ENCODE assay signal across 18 cellular contexts in genomic region chr22:26444777-26445176, GRCh38.
"Had no signal": no experiment of that assay in that cellular context is flagged by ENCODE, and none has a peak within 500 bp of the region (broad histone marks: within the 10 kb centered on the region; RNA-seq: fewer than 3 reads in every experiment).

No MANE protein-coding gene starts in this region.

- H3K4me1 ChIP-seq: left lung had no signal

- H3K27me3 Mint-ChIP-seq: activated B cell treated with CpG ODN at 0.5 μM for 24 hours; activated naive CD8-positive, alpha-beta T cell treated with anti-CD3 and anti-CD28 coated beads, Interleukin-2, amount 10 ng/mL, durations not matched to agents 7 days and 5 days; brain; naive B cell; stimulated activated naive CD8-positive, alpha-beta T cell treated with anti-CD3 and anti-CD28 coated beads, Interleukin-15, amount 100 ng/mL, for 72 hours had no signal

- H3K4me3 ChIP-seq: heart right ventricle, left lung, ovary, spleen had no signal

- H3K27ac ChIP-seq: heart right ventricle, left lung, ovary, spleen had no signal

- H3K9me3 ChIP-seq: heart right ventricle, left lung, ovary, spleen had no signal

- H3K4me3 Mint-ChIP-seq: activated B cell treated with CpG ODN at 0.5 μM for 24 hours; activated CD8-positive, alpha-beta T cell treated with anti-CD3 and anti-CD28 coated beads, Interleukin-2, amount 10 ng/mL, durations not matched to agents 7 days and 5 days; activated naive CD8-positive, alpha-beta T cell treated with anti-CD3 and anti-CD28 coated beads, Interleukin-2, amount 10 ng/mL, durations not matched to agents 7 days and 5 days; activated T-cell treated with anti-CD3 and anti-CD28 coated beads, Interleukin-2, amount 50 U/mL, for 72 hours; brain; naive B cell; stimulated activated naive CD8-positive, alpha-beta T cell treated with anti-CD3 and anti-CD28 coated beads, Interleukin-15, amount 100 ng/mL, for 72 hours had no signal

- H3K27ac Mint-ChIP-seq: activated B cell treated with CpG ODN at 0.5 μM for 24 hours; activated CD8-positive, alpha-beta T cell treated with anti-CD3 and anti-CD28 coated beads, Interleukin-2, amount 10 ng/mL, durations not matched to agents 7 days and 5 days; activated naive CD8-positive, alpha-beta T cell treated with anti-CD3 and anti-CD28 coated beads, Interleukin-2, amount 10 ng/mL, durations not matched to agents 7 days and 5 days had no signal

- H3K36me3 ChIP-seq: ovary had no signal

- FAIRE-seq: frontal cortex had no signal

- DNase-seq: activated B cell treated with CpG ODN at 0.5 μM for 24 hours; activated CD4-positive, alpha-beta T cell treated with anti-CD3 and anti-CD28 coated beads for 48 hours; activated CD8-positive, alpha-beta memory T cell treated with anti-CD3 and anti-CD28 coated beads, Interleukin-2, amount 50 U/mL, for 4 hours; activated CD8-positive, alpha-beta T cell treated with anti-CD3 and anti-CD28 coated beads, Interleukin-2, amount 10 ng/mL, durations not matched to agents 7 days and 5 days; activated gamma-delta T cell; activated naive CD8-positive, alpha-beta T cell treated with anti-CD3 and anti-CD28 coated beads, Interleukin-2, amount 10 ng/mL, durations not matched to agents 7 days and 5 days; activated T-cell treated with anti-CD3 and anti-CD28 coated beads, Interleukin-2, amount 50 U/mL, for 72 hours; heart right ventricle; islet precursor cell; left lung; mammary epithelial cell; naive B cell; ovary; spleen; stimulated activated naive CD8-positive, alpha-beta T cell treated with anti-CD3 and anti-CD28 coated beads, Interleukin-15, amount 100 ng/mL, for 72 hours had no signal

- H3K27me3 ChIP-seq: left lung, ovary, spleen had no signal

- H3K9me3 Mint-ChIP-seq: activated B cell treated with CpG ODN at 0.5 μM for 24 hours; activated naive CD8-positive, alpha-beta T cell treated with anti-CD3 and anti-CD28 coated beads, Interleukin-2, amount 10 ng/mL, durations not matched to agents 7 days and 5 days; activated T-cell treated with anti-CD3 and anti-CD28 coated beads, Interleukin-2, amount 50 U/mL, for 72 hours; brain; naive B cell; stimulated activated naive CD8-positive, alpha-beta T cell treated with anti-CD3 and anti-CD28 coated beads, Interleukin-15, amount 100 ng/mL, for 72 hours had no signal

- ATAC-seq: activated CD8-positive, alpha-beta T cell treated with anti-CD3 and anti-CD28 coated beads, Interleukin-2, amount 10 ng/mL, durations not matched to agents 7 days and 5 days; activated T-cell treated with anti-CD3 and anti-CD28 coated beads, Interleukin-2, amount 50 U/mL, for 72 hours; heart right ventricle; left lung; sciatic nerve; stimulated activated naive CD8-positive, alpha-beta T cell treated with anti-CD3 and anti-CD28 coated beads, Interleukin-15, amount 100 ng/mL, for 72 hours had no signal
